ENCODE assay signal across 24 cellular contexts in genomic region chr3:8212794-8213193, GRCh38.
"Had no signal": no experiment of that assay in that cellular context is flagged by ENCODE, and none has a peak within 500 bp of the region (broad histone marks: within the 10 kb centered on the region; RNA-seq: fewer than 3 reads in every experiment).

No MANE protein-coding gene starts in this region.

- ATAC-seq: mucosa of descending colon; naive thymus-derived CD8-positive, alpha-beta T cell; right lobe of liver; stimulated activated memory B cell treated with anti-CD40 and anti-IgM and Interleukin-4, amounts not matched to agents 10 μg/mL and 1 μg/mL and 100 μg/mL, for 72 hours; stimulated activated naive CD8-positive, alpha-beta T cell treated with anti-CD3 and anti-CD28 coated beads, Interleukin-15, amount 100 ng/mL, for 72 hours had no signal

- H3K4me1 ChIP-seq: left ventricle myocardium inferior, right atrium auricular region, right lobe of liver, tibial nerve had no signal

- DNase-seq: hypothalamus; islet precursor cell; left ventricle myocardium inferior; midbrain; mucosa of descending colon; naive thymus-derived CD8-positive, alpha-beta T cell; ovary; right lobe of liver; stimulated activated CD4-positive, alpha-beta T cell treated with anti-CD3 and anti-CD28 coated beads, Interleukin-1b, Interleukin-23, amount 100 ng/mL, for 48 hours; stimulated activated CD4-positive, alpha-beta T cell treated with anti-CD3 and anti-CD28 coated beads, Interleukin-2, amount 100 ng/mL, for 48 hours; stimulated activated CD4-positive, alpha-beta T cell treated with anti-CD3 and anti-CD28 coated beads, Interleukin-4, amount 100 ng/mL, for 4 hours; stimulated activated CD8-positive, alpha-beta memory T cell treated with anti-CD3 and anti-CD28 coated beads, Interleukin-4, amount 100 ng/mL, for 48 hours; stimulated activated naive CD4-positive, alpha-beta T cell treated with Interleukin-2 at 50 U/mL for 16 hours; stimulated activated naive CD8-positive, alpha-beta T cell treated with anti-CD3 and anti-CD28 coated beads, Interleukin-15, amount 100 ng/mL, for 72 hours; substantia nigra; uterus had no signal

- H3K27me3 ChIP-seq: ovary, right atrium auricular region, right lobe of liver, tibial nerve, uterus had no signal

- H3K4me3 ChIP-seq: left ventricle myocardium inferior, lung, mucosa of descending colon, ovary, right atrium auricular region, right lobe of liver, smooth muscle cell, tibial nerve, uterus had no signal

- H3K27ac Mint-ChIP-seq: nephron; stimulated activated memory B cell treated with anti-CD40 and anti-IgM and Interleukin-4, amounts not matched to agents 10 μg/mL and 1 μg/mL and 100 μg/mL, for 72 hours; stimulated activated naive CD8-positive, alpha-beta T cell treated with anti-CD3 and anti-CD28 coated beads, Interleukin-15, amount 100 ng/mL, for 72 hours; type B pancreatic cell had no signal

- H3K27me3 Mint-ChIP-seq: progenitor cell of endocrine pancreas, type B pancreatic cell had no signal

- H3K4me1 Mint-ChIP-seq: naive thymus-derived CD8-positive, alpha-beta T cell; stimulated activated memory B cell treated with anti-CD40 and anti-IgM and Interleukin-4, amounts not matched to agents 10 μg/mL and 1 μg/mL and 100 μg/mL, for 72 hours; stimulated activated naive CD8-positive, alpha-beta T cell treated with anti-CD3 and anti-CD28 coated beads, Interleukin-15, amount 100 ng/mL, for 72 hours had no signal

- H3K9me3 ChIP-seq: left ventricle myocardium inferior, mucosa of descending colon, ovary, right atrium auricular region, right lobe of liver, tibial nerve, uterus had no signal

- H3K9me3 Mint-ChIP-seq: nephron; stimulated activated memory B cell treated with anti-CD40 and anti-IgM and Interleukin-4, amounts not matched to agents 10 μg/mL and 1 μg/mL and 100 μg/mL, for 72 hours; stimulated activated naive CD8-positive, alpha-beta T cell treated with anti-CD3 and anti-CD28 coated beads, Interleukin-15, amount 100 ng/mL, for 72 hours; type B pancreatic cell had no signal

- H3K27ac ChIP-seq: left ventricle myocardium inferior, ovary, right atrium auricular region, right lobe of liver, tibial nerve, uterus had no signal

- H3K36me3 ChIP-seq: left ventricle myocardium inferior, ovary, right atrium auricular region, right lobe of liver, tibial nerve, uterus had no signal

- H3K4me3 Mint-ChIP-seq: naive thymus-derived CD8-positive, alpha-beta T cell; nephron; stimulated activated memory B cell treated with anti-CD40 and anti-IgM and Interleukin-4, amounts not matched to agents 10 μg/mL and 1 μg/mL and 100 μg/mL, for 72 hours; stimulated activated naive CD8-positive, alpha-beta T cell treated with anti-CD3 and anti-CD28 coated beads, Interleukin-15, amount 100 ng/mL, for 72 hours; type B pancreatic cell had no signal

- H3K4me2 ChIP-seq: smooth muscle cell had no signal

- H3K36me3 Mint-ChIP-seq: naive thymus-derived CD8-positive, alpha-beta T cell; stimulated activated memory B cell treated with anti-CD40 and anti-IgM and Interleukin-4, amounts not matched to agents 10 μg/mL and 1 μg/mL and 100 μg/mL, for 72 hours; type B pancreatic cell had no signal
